23 cellular contexts compared by ENCODE assay signal in genomic region chr10:12995425-12995861, GRCh38. TPM values are rescaled to one million over a fixed set of nuclear protein-coding genes. Genes with fewer than 3 reads are reported as not detected.
DNase-seq lines count a peak whose midpoint lies in the region; ATAC-seq, FAIRE-seq and TF ChIP-seq lines count a peak whose summit lies in the region.
"Had no signal": no experiment of that assay in that cellular context is flagged by ENCODE, and none has a peak within 500 bp of the region (broad histone marks: within the 10 kb centered on the region; RNA-seq: fewer than 3 reads in every experiment).

No MANE protein-coding gene starts in this region.

- H3K9ac ChIP-seq in astrocyte (ENCODE audit: low read length), result no peak overlapping the region

- H2AFZ ChIP-seq in astrocyte (ENCODE audit: low read depth, low read length) (no peak overlapping the region), osteoblast (ENCODE audit: low read length) (no peak overlapping the region)

- H3K27ac Mint-ChIP-seq in astrocyte (ENCODE audit: unreplicated experiment), result no peak overlapping the region
- H3K27ac Mint-ChIP-seq: CD4-positive, alpha-beta T cell; IgD-negative memory B cell had no signal

- no peak overlapping the region for H3K4me3 Mint-ChIP-seq in astrocyte (ENCODE audit: unreplicated experiment)
- H3K4me3 Mint-ChIP-seq: CD4-positive, alpha-beta T cell; IgD-negative memory B cell had no signal

- peak overlapping the region; percentile 53 for H3K4me2 ChIP-seq in astrocyte (ENCODE audit: low read length)
- H3K4me2 ChIP-seq in osteoblast (ENCODE audit: insufficient read depth, low read length), result no peak overlapping the region

- H3K27me3 Mint-ChIP-seq in astrocyte (ENCODE audit: low read depth, unreplicated experiment), result peaks cover 15% of the 10 kb centered on the region

- H3K36me3 Mint-ChIP-seq in astrocyte (ENCODE audit: low read depth, unreplicated experiment), result peaks cover 31% of the 10 kb centered on the region
- H3K36me3 Mint-ChIP-seq: IgD-negative memory B cell had no signal

- H3K4me1 Mint-ChIP-seq in astrocyte (ENCODE audit: low read depth, unreplicated experiment), result peaks cover 10% of the 10 kb centered on the region

- ATAC-seq in aorta (ENCODE audit: low FRiP score), result no peak
- ATAC-seq: Right ventricle myocardium inferior had no signal

- peaks cover 9% of the 10 kb centered on the region for H3K4me1 ChIP-seq in astrocyte (ENCODE audit: insufficient read depth, low read length)
- peaks cover 0 to 28% (median 6%) of the 10 kb centered on the region in 3 donors for H3K4me1 ChIP-seq in esophagus squamous epithelium
- no peaks in the 10 kb centered on the region for H3K4me1 ChIP-seq in osteoblast (ENCODE audit: insufficient read depth, low read length)
- peaks cover 0 to 8% of the 10 kb centered on the region in 2 donors for H3K4me1 ChIP-seq in aorta (ENCODE audit: control insufficient read depth in 1 of 2, insufficient read depth in 2 of 2, low read length in 2 of 2)
- no peaks in the 10 kb centered on the region for H3K4me1 ChIP-seq in transverse colon
- H3K4me1 ChIP-seq: BE2C, Peyer's patch had no signal

- H4K20me1 ChIP-seq in astrocyte (ENCODE audit: insufficient read depth, low read length) (peaks cover 2% of the 10 kb centered on the region), osteoblast (ENCODE audit: insufficient read depth, low read length) (no peaks in the 10 kb centered on the region)

- no peak for TF ChIP-seq CTCF in astrocyte (IDR thresholded peaks at IDR 0.05; ENCODE audit: insufficient read depth, low read depth, low read length)
- no peak for TF ChIP-seq CTCF in esophagus squamous epithelium (IDR thresholded peaks at IDR 0.05)
- no peak for TF ChIP-seq CTCF in osteoblast (IDR thresholded peaks at IDR 0.05; ENCODE audit: extremely low read depth, low read depth, low read length)
- no peak for TF ChIP-seq CTCF in transverse colon (IDR thresholded peaks at IDR 0.05)

- H3K36me3 ChIP-seq in astrocyte (ENCODE audit: insufficient read depth, low read length) (no peaks in the 10 kb centered on the region), esophagus squamous epithelium (no peaks in the 10 kb centered on the region), osteoblast (ENCODE audit: insufficient read depth, low read length) (no peaks in the 10 kb centered on the region), aorta (ENCODE audit: control insufficient read depth in 1 of 2, insufficient read depth in 2 of 2, low read length in 1 of 2) (no peaks in the 10 kb centered on the region), transverse colon (no peaks in the 10 kb centered on the region)
- H3K36me3 ChIP-seq: BE2C, Peyer's patch had no signal

- 40 to 56% methylated on average over 7 to 8 of the region's 8 CpGs for WGBS in esophagus squamous epithelium, 2 donors
- WGBS in aorta, 2 donors, result 34 to 41% methylated on average over 8 of the region's 8 CpGs
- 54 to 56% methylated on average over 4 to 8 of the region's 8 CpGs for WGBS in transverse colon (ENCODE audit: low coverage in 1 of 2), 2 donors

- DNase-seq in astrocyte (ENCODE audit: low read depth) (peak; percentile 49), esophagus squamous epithelium (lab: John Stamatoyannopoulos, UW) (no peak), osteoblast (ENCODE audit: insufficient read length, low spot score, missing footprints) (peak; percentile 83), aorta (no peak), transverse colon (no peak), NCI-H82 treated with DMSO at 0.1 percent for 48 hours (lab: John Stamatoyannopoulos, UW; ENCODE audit: unreplicated experiment) (no peak), cerebellum (ENCODE audit: low spot score) (no peak)
- DNase-seq: BE2C; CD4-positive, alpha-beta T cell; COR-L47; DMS 273 treated with DMSO at 0.1 percent for 48 hours; DMS79 treated with DMSO at 0.1 percent for 48 hours; MV-4-11; NCI-H1105 treated with DMSO at 0.1 percent for 48 hours; NCI-H2029 treated with DMSO at 0.1 percent for 48 hours; NCI-H2171 treated with DMSO at 0.1 percent for 48 hours; NCI-H524 treated with DMSO at 0.1 percent for 48 hours; NCI-H82; Peyer's patch had no signal

- in situ Hi-C loops in transverse colon (cut with MboI; ENCODE audit: low pct_ligation_motif_present in 1 of 4, low pct_unique_long_range_greater_than_20kb in 1 of 4, low sequenced_read_pairs in 3 of 4), result no loop called here

- no peaks in the 10 kb centered on the region for H3K9me3 Mint-ChIP-seq in astrocyte (ENCODE audit: unreplicated experiment)
- H3K9me3 Mint-ChIP-seq: CD4-positive, alpha-beta T cell had no signal

- H3K27me3 ChIP-seq in astrocyte (ENCODE audit: insufficient read depth, low read length) (peaks cover 4% of the 10 kb centered on the region), esophagus squamous epithelium (peaks cover 0 to 4% (median 0%) of the 10 kb centered on the region in 4 donors), osteoblast (ENCODE audit: insufficient read depth, low read length) (peaks cover 16% of the 10 kb centered on the region), aorta (ENCODE audit: control insufficient read depth in 1 of 2, insufficient read depth in 2 of 2, low read length in 1 of 2) (no peaks in the 10 kb centered on the region), transverse colon (peaks cover 15% of the 10 kb centered on the region)
- H3K27me3 ChIP-seq: Peyer's patch had no signal

- H3K27ac ChIP-seq in astrocyte (ENCODE audit: low read depth, low read length) (peak overlapping the region; percentile 21), esophagus squamous epithelium (peak overlapping the region in 3 of 4 donors; percentile 28 to 64 (median 59)), osteoblast (ENCODE audit: low read depth, low read length) (no peak overlapping the region), aorta (ENCODE audit: low read depth in 1 of 2, low read length in 2 of 2) (peak overlapping the region; percentile 6 to 47), transverse colon (no peak overlapping the region)
- H3K27ac ChIP-seq: Peyer's patch had no signal

- intact Hi-C loops in esophagus squamous epithelium (cut with DNase I) (no loop called here), aorta (cut with DNase I) (no loop called here), transverse colon (cut with DNase I; ENCODE audit: low total_unique reads) (no loop called here)

- FAIRE-seq in astrocyte (lab: Jason Lieb, UNC), result no peak
- FAIRE-seq: H54 had no signal

- H3K4me3 ChIP-seq in astrocyte (ENCODE audit: insufficient read depth, low read depth, low read length) (no peak overlapping the region), esophagus squamous epithelium (no peak overlapping the region), osteoblast (ENCODE audit: insufficient read depth, low read length) (no peak overlapping the region), aorta (ENCODE audit: low read length in 2 of 2) (no peak overlapping the region), transverse colon (no peak overlapping the region)
- H3K4me3 ChIP-seq: Peyer's patch had no signal

- no peak for TF ChIP-seq EP300 in transverse colon (IDR thresholded peaks at IDR 0.05; ENCODE audit: low read depth)

- no peak for TF ChIP-seq POLR2A in esophagus squamous epithelium (IDR thresholded peaks at IDR 0.05)
- TF ChIP-seq POLR2A in transverse colon (IDR thresholded peaks at IDR 0.05), result no peak

- no peaks in the 10 kb centered on the region for H3K79me2 ChIP-seq in astrocyte (ENCODE audit: insufficient read depth, low read length)
- H3K79me2 ChIP-seq in osteoblast (ENCODE audit: insufficient read depth, low read length), result no peaks in the 10 kb centered on the region

- no peaks in the 10 kb centered on the region for H3K9me3 ChIP-seq in astrocyte (ENCODE audit: insufficient read depth, low read depth, low read length)
- no peaks in the 10 kb centered on the region for H3K9me3 ChIP-seq in esophagus squamous epithelium
- H3K9me3 ChIP-seq in osteoblast (ENCODE audit: low read depth, low read length), result no peaks in the 10 kb centered on the region
- H3K9me3 ChIP-seq in aorta (ENCODE audit: control insufficient read depth, low read length), result no peaks in the 10 kb centered on the region
- no peaks in the 10 kb centered on the region for H3K9me3 ChIP-seq in transverse colon
- H3K9me3 ChIP-seq: BE2C, Peyer's patch had no signal

RNA-seq across cellular contexts. Expression of gene CCDC3, which starts 6.1 kb away (rescaled TPM):
- 25.8 and 52.1 TPM in 2 replicates for total RNA-seq in astrocyte
- 10 to 100 TPM in 3 of 4 donors, 1 to 10 TPM in 1; 5.6 to 34.3 (median 13.4) TPM for total RNA-seq in esophagus squamous epithelium
- 0.29 and 0.72 TPM in 2 replicates for total RNA-seq in osteoblast
- 100 to 1,000 TPM; 119 to 166 TPM for total RNA-seq in aorta
- polyA plus RNA-seq in aorta, result 10 to 100 TPM; 46.5 to 50.0 TPM
- 1 to 10 TPM in 2 of 4 donors, under 1 TPM in 2; 0.75 to 2.2 (median 1.3) TPM for total RNA-seq in transverse colon
- 10.8 TPM for total RNA-seq in cerebellum
- total RNA-seq: OCI-LY7 had no signal
- polyA plus RNA-seq: IgD-negative memory B cell had no signal

Comparison
In these comparisons a context has a peak if more than half of its experiments do, and no peak if none do; other contexts are left out.
1. DNase-seq: peak in astrocyte (single experiment) and osteoblast (single experiment); none in esophagus squamous epithelium (single experiment), aorta (0 of 2), transverse colon (single experiment), NCI-H82 treated with DMSO at 0.1 percent for 48 hours (single experiment) and cerebellum (single experiment).
2. H3K27ac ChIP-seq: peak in astrocyte (single experiment), esophagus squamous epithelium (3 of 4) and aorta (2 of 2); none in osteoblast (single experiment) and transverse colon (0 of 4).